ENCODE assay signal across 10 cellular contexts in genomic region chr20:31673435-31673834, GRCh38. TPM values are rescaled to one million over a fixed set of nuclear protein-coding genes. Genes with fewer than 3 reads are reported as not detected.
A peak's percentile ranks its signal among the peaks of the same experiment; 100 is the strongest.
DNase-seq lines count a peak whose midpoint lies in the region; ATAC-seq and TF ChIP-seq lines count a peak whose summit lies in the region.
"Had no signal": no experiment of that assay in that cellular context is flagged by ENCODE, and none has a peak within 500 bp of the region (broad histone marks: within the 10 kb centered on the region; RNA-seq: fewer than 3 reads in every experiment).

No MANE protein-coding gene starts in this region.

- H3K27me3 Mint-ChIP-seq in CD4-positive, CD25-positive, alpha-beta regulatory T cell: no peaks in the 10 kb centered on the region
- H3K27me3 Mint-ChIP-seq in HFFc6 (ENCODE audit: insufficient read depth): peaks cover 13% of the 10 kb centered on the region

- no peak for DNase-seq in CD4-positive, CD25-positive, alpha-beta regulatory T cell
- DNase-seq in HFFc6 (no peak), breast epithelium (ENCODE audit: low spot score in 2 of 2) (no peak), activated gamma-delta T cell (lab: John Stamatoyannopoulos, UW) (no peak)
- DNase-seq: NCI-H1436; stimulated activated CD4-positive, alpha-beta T cell treated with anti-CD3 and anti-CD28 coated beads, Interleukin-4, amount 100 ng/mL, for 24 hours had no signal

- peaks cover 15% of the 10 kb centered on the region for H3K36me3 Mint-ChIP-seq in CD4-positive, CD25-positive, alpha-beta regulatory T cell
- H3K36me3 Mint-ChIP-seq in HFFc6 (ENCODE audit: low read depth): peaks cover 52% of the 10 kb centered on the region

- H3K27ac ChIP-seq in CD4-positive, CD25-positive, alpha-beta regulatory T cell (ENCODE audit: insufficient read depth, low read length, poor library complexity, severe bottlenecking): peak overlapping the region; percentile 89
- H3K27ac ChIP-seq in breast epithelium (peak overlapping the region; percentile 85 to 91), skin epidermis (peak overlapping the region in 15 of 21 experiments; percentile 41 to 92 (median 78))

- ATAC-seq in CD4-positive, CD25-positive, alpha-beta regulatory T cell (ENCODE audit: low read depth in 2 of 2): no peak
- ATAC-seq in HG03108 (IDR thresholded peaks at IDR 0.05; ENCODE audit: unreplicated experiment): no peak
- ATAC-seq in GM18505 (IDR thresholded peaks at IDR 0.05; ENCODE audit: unreplicated experiment): no peak
- no peak for ATAC-seq in GM21528 (IDR thresholded peaks at IDR 0.05; ENCODE audit: low FRiP score, unreplicated experiment)

- intact Hi-C loops in breast epithelium (cut with DNase I; ENCODE audit: low total_unique reads): no loop called here

- no peaks in the 10 kb centered on the region for H3K36me3 ChIP-seq in CD4-positive, CD25-positive, alpha-beta regulatory T cell (ENCODE audit: control insufficient read depth, insufficient read depth, low read length)
- H3K36me3 ChIP-seq in breast epithelium: no peaks in the 10 kb centered on the region

- H3K4me3 ChIP-seq in CD4-positive, CD25-positive, alpha-beta regulatory T cell (ENCODE audit: low read depth, low read length): peak overlapping the region; percentile 72
- H3K4me3 ChIP-seq in breast epithelium (no peak overlapping the region), skin epidermis (no peak overlapping the region)

- peaks cover 22 to 81% (median 60%) of the 10 kb centered on the region in 4 donors for H3K4me1 Mint-ChIP-seq in CD4-positive, CD25-positive, alpha-beta regulatory T cell
- peaks cover 54% of the 10 kb centered on the region for H3K4me1 Mint-ChIP-seq in HFFc6 (ENCODE audit: low read depth)

- H3K4me1 ChIP-seq in CD4-positive, CD25-positive, alpha-beta regulatory T cell (ENCODE audit: control insufficient read depth, insufficient read depth, low read length, poor library complexity, severe bottlenecking): peaks cover 53% of the 10 kb centered on the region
- peaks cover 10 to 45% of the 10 kb centered on the region in 2 donors for H3K4me1 ChIP-seq in breast epithelium

- peak overlapping the region; percentile 94 to 100 (median 96) for H3K27ac Mint-ChIP-seq in CD4-positive, CD25-positive, alpha-beta regulatory T cell
- H3K27ac Mint-ChIP-seq in HFFc6: peak overlapping the region; percentile 92

- TF ChIP-seq POLR2A in breast epithelium (IDR thresholded peaks at IDR 0.05): no peak
- TF ChIP-seq POLR2A in GM18505 (IDR thresholded peaks at IDR 0.05; ENCODE audit: borderline replicate concordance, extremely low read depth, insufficient read depth, insufficient read length): no peak

- H3K27me3 ChIP-seq in CD4-positive, CD25-positive, alpha-beta regulatory T cell (ENCODE audit: control insufficient read depth, insufficient read depth, low read length): no peaks in the 10 kb centered on the region
- no peaks in the 10 kb centered on the region for H3K27me3 ChIP-seq in breast epithelium

- TF ChIP-seq CTCF in HFFc6 (IDR thresholded peaks at IDR 0.05) (no peak), breast epithelium (IDR thresholded peaks at IDR 0.05) (no peak)

- peak overlapping the region in 3 of 4 donors; percentile 90 to 100 (median 93) for H3K4me3 Mint-ChIP-seq in CD4-positive, CD25-positive, alpha-beta regulatory T cell
- no peak overlapping the region for H3K4me3 Mint-ChIP-seq in HFFc6

- H3K9me3 Mint-ChIP-seq in CD4-positive, CD25-positive, alpha-beta regulatory T cell: no peaks in the 10 kb centered on the region
- H3K9me3 Mint-ChIP-seq in HFFc6: no peaks in the 10 kb centered on the region

- no peaks in the 10 kb centered on the region for H3K9me3 ChIP-seq in CD4-positive, CD25-positive, alpha-beta regulatory T cell (ENCODE audit: control insufficient read depth in 2 of 2, low read length in 2 of 2)
- no peaks in the 10 kb centered on the region for H3K9me3 ChIP-seq in breast epithelium

RNA-seq across cellular contexts. Expression of gene COX4I2, which starts 35.7 kb away (rescaled TPM):
- total RNA-seq in CD4-positive, CD25-positive, alpha-beta regulatory T cell: not detected
- polyA plus RNA-seq in CD4-positive, CD25-positive, alpha-beta regulatory T cell: not detected
- not detected for total RNA-seq in HFFc6 (2021; fragmentation: NEBNext Ultra II Directional; extraction: Animal tissue kit (Norgen Biotek cat#: 25700))
- 1 to 10 TPM in 1 of 3 donors, not detected in 2; 5.3 TPM for total RNA-seq in breast epithelium

RNA-seq across cellular contexts. Expression of gene BCL2L1, which starts 49.2 kb away (rescaled TPM):
- total RNA-seq in CD4-positive, CD25-positive, alpha-beta regulatory T cell: 38.1 TPM
- 10 to 100 TPM; 15.5 to 19.6 (median 17.3) TPM for polyA plus RNA-seq in CD4-positive, CD25-positive, alpha-beta regulatory T cell
- total RNA-seq in HFFc6 (2021; fragmentation: NEBNext Ultra II Directional; extraction: Animal tissue kit (Norgen Biotek cat#: 25700)): 100 to 1,000 TPM; 111 to 122 (median 117) TPM
- total RNA-seq in breast epithelium: 100 to 1,000 TPM in 2 of 3 donors, 10 to 100 TPM in 1; 95.1 to 124 (median 117) TPM
